In the genomic region with DNA sequence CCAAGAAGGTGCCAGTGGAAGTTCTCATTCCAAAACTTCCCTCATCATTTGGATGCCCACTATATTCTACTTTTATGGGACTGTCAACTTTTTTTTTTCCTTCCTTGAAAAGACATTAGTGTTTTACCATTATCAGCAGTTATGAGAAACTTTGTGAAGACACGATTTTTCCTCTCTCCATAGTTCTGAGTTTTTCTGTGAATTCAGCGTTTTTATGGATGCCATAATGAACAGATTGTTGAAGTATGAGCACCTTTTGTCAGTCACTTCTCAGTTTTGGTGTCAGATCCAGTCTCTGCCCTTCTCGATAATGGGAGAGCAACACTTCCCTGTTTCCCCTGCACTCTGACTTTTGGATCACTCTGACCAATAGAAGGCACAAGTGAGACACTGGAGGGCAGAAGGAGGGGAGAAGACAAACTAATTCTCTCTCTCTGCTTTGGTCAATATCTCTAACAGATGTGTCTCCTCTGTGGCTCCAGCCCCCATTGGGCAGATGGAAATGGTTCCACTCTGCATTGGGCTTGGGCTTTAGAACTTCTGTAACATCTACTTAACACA, we compare ENCODE assay signal across 20 cellular contexts. TPM values are rescaled to one million over a fixed set of nuclear protein-coding genes. Genes with fewer than 3 reads are reported as not detected.
DNase-seq lines count a peak whose midpoint lies in the region; ATAC-seq and TF ChIP-seq lines count a peak whose summit lies in the region.
"Had no signal": no experiment of that assay in that cellular context is flagged by ENCODE, and none has a peak within 500 bp of the region (broad histone marks: within the 10 kb centered on the region; RNA-seq: fewer than 3 reads in every experiment).

No MANE protein-coding gene starts in this region.

- H2BK120ac ChIP-seq in IMR-90 (ENCODE audit: low read depth, low read length), result no peak overlapping the region; the same call in 1 of the 2 replicates

- H3K4me3 ChIP-seq in IMR-90 (ENCODE audit: insufficient read depth, low read depth, low read length), result no peak overlapping the region
- no peak overlapping the region for H3K4me3 ChIP-seq in endodermal cell (ENCODE audit: low read length)
- no peak overlapping the region for H3K4me3 ChIP-seq in osteoblast (ENCODE audit: insufficient read depth, low read length)

- DNase-seq in IMR-90 (no peak), OCI-M1 (lab: John Stamatoyannopoulos, UW) (peak; percentile 65), endodermal cell (no peak), osteoblast (ENCODE audit: insufficient read length, low spot score, missing footprints) (no peak), H4 (ENCODE audit: low spot score) (no peak)
- no peak for DNase-seq in stimulated activated CD4-positive, alpha-beta T cell treated with anti-CD3 and anti-CD28 coated beads, Interleukin-15, amount 100 ng/mL, for 24 hours
- DNase-seq: AML-193, COR-L47, DMS 273 treated with DMSO at 0.1 percent for 48 hours, Kasumi-1, MM.1S, NCI-H1417 treated with DMSO at 0.1 percent for 48 hours, NCI-H187 treated with DMSO at 0.1 percent for 48 hours, NCI-H226, NCI-H524 treated with DMSO at 0.1 percent for 48 hours, SW 1271, T-helper 2 cell had no signal

- H3K4me1 ChIP-seq in IMR-90 (ENCODE audit: control insufficient read depth, insufficient read depth, low read length) (no peaks in the 10 kb centered on the region), endodermal cell (ENCODE audit: control insufficient read depth, insufficient read depth, low read length) (peaks cover 2% of the 10 kb centered on the region), osteoblast (ENCODE audit: insufficient read depth, low read length) (no peaks in the 10 kb centered on the region)

- WGBS in IMR-90 (ENCODE audit: extremely low coverage in 2 of 2, insufficient read length in 1 of 2), 2 experiments, result no CpG with 5 or more reads among the region's 3 CpGs
- 82 to 91% methylated on average over 2 to 3 of the region's 3 CpGs for WGBS in endodermal cell (ENCODE audit: insufficient coverage in 1 of 2, insufficient read length in 1 of 2), 2 experiments

- H3K23ac ChIP-seq in IMR-90 (ENCODE audit: low read depth, low read length), result no peak overlapping the region

- H3K4me2 ChIP-seq in IMR-90 (ENCODE audit: low read depth, low read length) (no peak overlapping the region), osteoblast (ENCODE audit: insufficient read depth, low read length) (no peak overlapping the region)

- H3K36me3 Mint-ChIP-seq in endodermal cell (ENCODE audit: low read depth), result no peaks in the 10 kb centered on the region
- H3K36me3 Mint-ChIP-seq: CD14-positive monocyte had no signal

- H4K91ac ChIP-seq in IMR-90 (ENCODE audit: insufficient read depth, low read depth, low read length), result no peak overlapping the region

- H3K27me3 ChIP-seq in IMR-90 (ENCODE audit: control insufficient read depth, insufficient read depth, low read length) (no peaks in the 10 kb centered on the region), endodermal cell (ENCODE audit: control insufficient read depth, insufficient read depth, low read length, poor library complexity, severe bottlenecking) (no peaks in the 10 kb centered on the region), osteoblast (ENCODE audit: insufficient read depth, low read length) (no peaks in the 10 kb centered on the region)

- H3K9me1 ChIP-seq in IMR-90 (ENCODE audit: insufficient read depth, low read length), result no peaks in the 10 kb centered on the region

- H2AK9ac ChIP-seq in IMR-90 (replicated peaks; ENCODE audit: low read depth, low read length, poor library complexity), result no peak overlapping the region

- no peak overlapping the region for H2BK15ac ChIP-seq in IMR-90 (ENCODE audit: low read depth, low read length)

- no peak overlapping the region; the same call in 1 of the 2 replicates for H4K5ac ChIP-seq in IMR-90 (ENCODE audit: low read depth, low read length)

- H4K20me1 ChIP-seq in IMR-90 (ENCODE audit: insufficient read depth, low read length) (no peaks in the 10 kb centered on the region), osteoblast (ENCODE audit: insufficient read depth, low read length) (no peaks in the 10 kb centered on the region)

- no peak overlapping the region for H3K18ac ChIP-seq in IMR-90 (ENCODE audit: low read depth, low read length)

- no peak overlapping the region for H2BK5ac ChIP-seq in IMR-90 (ENCODE audit: low read depth, low read length, poor library complexity, severe bottlenecking)

- no peak overlapping the region for H3K4me3 Mint-ChIP-seq in endodermal cell
- H3K4me3 Mint-ChIP-seq: CD14-positive monocyte had no signal

- TF ChIP-seq RAD21 in IMR-90 (IDR thresholded peaks at IDR 0.05; ENCODE audit: low read length), result no peak

- intact Hi-C loops in IMR-90 (cut with micrococcal nuclease), result no loop called here

- no peak overlapping the region for H3K14ac ChIP-seq in IMR-90 (replicated peaks; ENCODE audit: low read depth, low read length)

- dilution Hi-C loops in IMR-90 (cut with HindIII; ENCODE audit: low sequenced_read_pairs, unreplicated experiment), result no loop called here

- no peaks in the 10 kb centered on the region for H3K79me1 ChIP-seq in IMR-90 (ENCODE audit: low read depth in 1 of 2, low read length in 2 of 2)

- ATAC-seq in IMR-90 (ENCODE audit: low read depth), result no peak
- no peak for ATAC-seq in HG02840 (IDR thresholded peaks at IDR 0.05; ENCODE audit: low FRiP score, unreplicated experiment)
- ATAC-seq: Panc1 had no signal

- H3K36me3 ChIP-seq in IMR-90 (ENCODE audit: control insufficient read depth, insufficient read depth, low read length) (no peaks in the 10 kb centered on the region), endodermal cell (ENCODE audit: control insufficient read depth, insufficient read depth, low read length) (no peaks in the 10 kb centered on the region), osteoblast (ENCODE audit: insufficient read depth, low read length) (no peaks in the 10 kb centered on the region)

- H2AK5ac ChIP-seq in IMR-90 (ENCODE audit: low read depth, low read length), result no peak overlapping the region

- no TSS peak for BruUV-seq in IMR-90 (replicated peaks; lab: Mats Ljungman, UMichigan)

- no peak overlapping the region for H3K56ac ChIP-seq in IMR-90 (ENCODE audit: extremely low read depth, insufficient read depth, low read length)

- peaks cover 6% of the 10 kb centered on the region for H3K9me3 Mint-ChIP-seq in endodermal cell

- H2BK20ac ChIP-seq in IMR-90 (ENCODE audit: low read depth, low read length), result no peak overlapping the region

- CTCF ChIA-PET in IMR-90 (lab: Yijun Ruan, JAX), result interaction anchor here (0.6 kb wide), 1 partner anchor 12 kb away, joined by 3 read pairs; no protein-coding TSS in a partner anchor

- H3K4me1 Mint-ChIP-seq in endodermal cell, result peaks cover 13% of the 10 kb centered on the region

- in situ Hi-C loops in IMR-90 (cut with MboI; ENCODE audit: low sequenced_read_pairs), result no loop called here

- H3K9me3 ChIP-seq in IMR-90 (ENCODE audit: control insufficient read depth, insufficient read depth, low read length) (no peaks in the 10 kb centered on the region), endodermal cell (ENCODE audit: control insufficient read depth, low read length) (no peaks in the 10 kb centered on the region), osteoblast (ENCODE audit: low read depth, low read length) (no peaks in the 10 kb centered on the region)

- H2AFZ ChIP-seq in IMR-90 (replicated peaks; ENCODE audit: low read length, poor library complexity), result peak overlapping the region; percentile 46
- H2AFZ ChIP-seq in osteoblast (ENCODE audit: low read length), result peak overlapping the region; percentile 41

- H3K9ac ChIP-seq in IMR-90 (ENCODE audit: low read depth, low read length), result no peak overlapping the region
- H3K9ac ChIP-seq in endodermal cell (ENCODE audit: extremely low read depth, low read length, poor library complexity, severe bottlenecking), result no peak overlapping the region

- H3K79me2 ChIP-seq in osteoblast (ENCODE audit: insufficient read depth, low read length), result no peaks in the 10 kb centered on the region

- no peak for TF ChIP-seq CTCF in IMR-90 (conservative IDR thresholded peaks at IDR 0.05; ENCODE audit: low read depth, low read length)
- TF ChIP-seq CTCF in endodermal cell (conservative IDR thresholded peaks at IDR 0.05), result peak; percentile 32
- no peak for TF ChIP-seq CTCF in osteoblast (IDR thresholded peaks at IDR 0.05; ENCODE audit: extremely low read depth, low read depth, low read length)

- POLR2A ChIA-PET in IMR-90 (lab: Charles Lee; ENCODE audit: unreplicated experiment), result no interaction called here

- no peak overlapping the region; a peak in 1 of 4 replicates for H4K8ac ChIP-seq in IMR-90 (ENCODE audit: low read depth in 2 of 2, low read length in 2 of 2)

- H3K4ac ChIP-seq in IMR-90 (ENCODE audit: low read depth, low read length), result no peak overlapping the region

- H3K27me3 Mint-ChIP-seq in endodermal cell (ENCODE audit: insufficient read depth), result no peaks in the 10 kb centered on the region

- TF ChIP-seq POLR2A in IMR-90 (IDR thresholded peaks at IDR 0.05; ENCODE audit: low read depth, low read length), result no peak

- H3K27ac ChIP-seq in IMR-90 (ENCODE audit: insufficient read depth, low read length), result no peak overlapping the region
- no peak overlapping the region for H3K27ac ChIP-seq in endodermal cell (ENCODE audit: low read depth, low read length)
- H3K27ac ChIP-seq in osteoblast (ENCODE audit: low read depth, low read length), result no peak overlapping the region

- H3K27ac Mint-ChIP-seq in endodermal cell, result no peak overlapping the region
- H3K27ac Mint-ChIP-seq: CD14-positive monocyte had no signal

TF ChIP-seq in IMR-90, 13 proteins besides CTCF, POLR2A, EP300 and RAD21:
- no peak for TF ChIP-seq NFE2L2 (IDR thresholded peaks at IDR 0.05; ENCODE audit: low read depth, low read length)
- TF ChIP-seq MAFK (IDR thresholded peaks at IDR 0.05; ENCODE audit: low read depth, low read length), result peak; percentile 44; the same call in 1 of the 2 replicates
TF ChIP-seq in IMR-90: peak in this region for 1.

RNA-seq across cellular contexts. Expression of a gene that starts 53.5 kb away (rescaled TPM):
- 7,693 and 8,243 TPM in 2 replicates for total RNA-seq in IMR-90 (2012; rRNA removed)
- 11,046 and 13,004 TPM in 2 replicates for polyA plus RNA-seq in IMR-90 (2012; rRNA removed)
- polyA plus RNA-seq in IMR-90 (2012; cell fraction: cytosol; rRNA removed), result 4,918 and 6,925 TPM in 2 replicates
- polyA plus RNA-seq in IMR-90 (2012; cell fraction: nucleus; rRNA removed; ENCODE audit: low replicate concordance), result 23,704 and 31,508 TPM in 2 replicates
- total RNA-seq in endodermal cell, result 1,000 to 10,000 TPM; 2,721 to 2,960 TPM
- 374 TPM for polyA plus RNA-seq in endodermal cell (2013, experiment 1 of 2)
- polyA plus RNA-seq in endodermal cell (2013, experiment 2 of 2), result 340 TPM
- 18,025 and 18,800 TPM in 2 replicates for total RNA-seq in osteoblast
- 246 and 270 TPM in 2 replicates for total RNA-seq in H4 (2014; rRNA removed; shearing (Covaris generic))

Comparison
In these comparisons a context has a peak if more than half of its experiments do, and no peak if none do; other contexts are left out.
1. RNA of a gene that starts 53.5 kb away (total RNA-seq): 18,025 to 18,800 TPM in osteoblast, 7,693 to 8,243 TPM in IMR-90 and 2,721 to 2,960 TPM in endodermal cell; 246 to 270 TPM in H4; every median in the first group is over 10 times any median in the second.